ENCODE assay signal across 25 cellular contexts in the genomic region with DNA sequence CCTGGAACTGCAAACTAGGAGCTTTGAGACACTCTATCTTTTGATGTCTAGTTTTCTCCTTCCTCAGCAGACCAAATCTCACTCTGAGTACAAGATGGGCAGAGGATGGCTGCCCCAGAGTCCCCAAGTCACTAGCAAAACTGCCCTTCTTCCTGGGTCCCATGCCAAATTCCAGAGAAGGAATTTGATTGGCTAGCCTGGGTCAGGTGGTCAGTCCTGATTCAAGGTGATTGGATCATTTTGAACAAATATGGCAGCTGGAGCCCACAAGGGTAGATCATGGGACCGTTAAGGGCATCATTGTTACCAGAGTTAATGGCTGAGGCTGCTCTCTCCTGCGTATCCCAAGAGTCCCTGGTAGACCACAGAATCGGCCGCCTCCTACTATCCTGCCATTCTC. TPM values are rescaled to one million over a fixed set of nuclear protein-coding genes. Genes with fewer than 3 reads are reported as not detected.
"Had no signal": no experiment of that assay in that cellular context is flagged by ENCODE, and none has a peak within 500 bp of the region (broad histone marks: within the 10 kb centered on the region; RNA-seq: fewer than 3 reads in every experiment).

No MANE protein-coding gene starts in this region.

- DNase-seq: cortex of kidney; effector memory CD4-positive, alpha-beta T cell; gastrocnemius medialis; head of caudate nucleus; kidney; left cardiac atrium; left ventricle myocardium inferior; lower lobe of right lung; natural killer cell; nucleus accumbens; psoas muscle; retina; right lobe of liver; stimulated activated CD4-positive, alpha-beta T cell treated with anti-CD3 and anti-CD28 coated beads, Interleukin-4, amount 100 ng/mL, for 24 hours; trophoblast cell had no signal

- H3K27me3 ChIP-seq: gastrocnemius medialis, hepatocyte, right lobe of liver had no signal

- H3K4me2 ChIP-seq: hepatocyte had no signal

- ATAC-seq: gastrocnemius medialis; left cardiac atrium; lower lobe of right lung; natural killer cell; psoas muscle; right lobe of liver; stimulated activated memory B cell treated with anti-CD40 and anti-IgM and Interleukin-4, amounts not matched to agents 10 μg/mL and 1 μg/mL and 100 μg/mL, for 72 hours had no signal

- H3K9me3 Mint-ChIP-seq: memory B cell; mesothelial cell of epicardium; natural killer cell; neural crest cell; stimulated activated memory B cell treated with anti-CD40 and anti-IgM and Interleukin-4, amounts not matched to agents 10 μg/mL and 1 μg/mL and 100 μg/mL, for 72 hours; stimulated activated naive CD8-positive, alpha-beta T cell treated with anti-CD3 and anti-CD28 coated beads, Interleukin-15, Interleukin-2, amounts not matched to agents 100 ng/mL and 50 ng/mL, for 24 hours had no signal

- H3K4me3 Mint-ChIP-seq: memory B cell; mesothelial cell of epicardium; natural killer cell; neural crest cell; stimulated activated memory B cell treated with anti-CD40 and anti-IgM and Interleukin-4, amounts not matched to agents 10 μg/mL and 1 μg/mL and 100 μg/mL, for 72 hours; stimulated activated naive CD8-positive, alpha-beta T cell treated with anti-CD3 and anti-CD28 coated beads, Interleukin-15, Interleukin-2, amounts not matched to agents 100 ng/mL and 50 ng/mL, for 24 hours had no signal

- H3K4me3 ChIP-seq: gastrocnemius medialis, hepatocyte, left ventricle myocardium inferior, lower lobe of right lung, psoas muscle, right lobe of liver had no signal

- H3K9me3 ChIP-seq: gastrocnemius medialis, left ventricle myocardium inferior, lower lobe of right lung, psoas muscle, right lobe of liver had no signal

- H3K36me3 Mint-ChIP-seq: memory B cell; mesothelial cell of epicardium; natural killer cell; stimulated activated memory B cell treated with anti-CD40 and anti-IgM and Interleukin-4, amounts not matched to agents 10 μg/mL and 1 μg/mL and 100 μg/mL, for 72 hours had no signal

- H3K27ac ChIP-seq: gastrocnemius medialis, hepatocyte, left ventricle myocardium inferior, lower lobe of right lung, parathyroid adenoma, psoas muscle, right lobe of liver had no signal

- H3K27ac Mint-ChIP-seq: memory B cell; mesothelial cell of epicardium; natural killer cell; stimulated activated memory B cell treated with anti-CD40 and anti-IgM and Interleukin-4, amounts not matched to agents 10 μg/mL and 1 μg/mL and 100 μg/mL, for 72 hours; stimulated activated naive CD8-positive, alpha-beta T cell treated with anti-CD3 and anti-CD28 coated beads, Interleukin-15, Interleukin-2, amounts not matched to agents 100 ng/mL and 50 ng/mL, for 24 hours had no signal

- H3K4me1 Mint-ChIP-seq: memory B cell; mesothelial cell of epicardium; natural killer cell; stimulated activated memory B cell treated with anti-CD40 and anti-IgM and Interleukin-4, amounts not matched to agents 10 μg/mL and 1 μg/mL and 100 μg/mL, for 72 hours had no signal

- FAIRE-seq: endometrium, kidney had no signal

- H3K4me1 ChIP-seq: gastrocnemius medialis, lower lobe of right lung, psoas muscle had no signal

RNA-seq across cellular contexts. Expression of a gene that starts 21.7 kb away (rescaled TPM):
- total RNA-seq: fibroblast of villous mesenchyme, mesothelial cell of epicardium, myocyte, natural killer cell had no signal
